In the genomic region with DNA sequence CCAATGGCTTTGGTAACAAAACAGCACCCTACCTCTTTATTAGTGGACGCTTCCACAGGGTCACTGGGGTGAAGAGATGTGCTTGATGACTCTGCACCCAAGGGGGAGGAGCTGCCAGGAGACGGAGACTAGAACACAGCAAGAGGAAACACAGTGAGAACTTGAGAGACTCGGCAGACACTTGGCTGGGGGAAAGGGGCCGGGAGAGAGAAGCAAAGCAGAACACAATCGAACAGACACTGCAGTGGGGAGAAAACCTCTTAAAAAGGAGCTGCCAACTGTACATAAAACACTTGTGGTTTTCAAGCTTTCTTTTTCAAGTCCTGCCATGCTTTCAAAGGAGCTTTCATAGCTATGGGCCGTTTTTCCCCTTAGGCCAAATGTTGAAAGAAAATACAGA, we compare ENCODE assay signal across 19 cellular contexts.
DNase-seq lines count a peak whose midpoint lies in the region; ATAC-seq and TF ChIP-seq lines count a peak whose summit lies in the region.
"Had no signal": no experiment of that assay in that cellular context is flagged by ENCODE, and none has a peak within 500 bp of the region (broad histone marks: within the 10 kb centered on the region; RNA-seq: fewer than 3 reads in every experiment).

No MANE protein-coding gene starts in this region.

- H3K4me3 ChIP-seq in GM23338 = no peak overlapping the region
- H3K4me3 ChIP-seq in psoas muscle = no peak overlapping the region
- H3K4me3 ChIP-seq: pancreas, SJSA1, skin epidermis, stomach, uterus had no signal

- DNase-seq in stimulated activated CD4-positive, alpha-beta T cell treated with anti-CD3 and anti-CD28 coated beads, Interleukin-4, amount 100 ng/mL, for 24 hours = peak; percentile 5
- no peak for DNase-seq in stimulated activated CD4-positive, alpha-beta T cell treated with anti-CD3 and anti-CD28 coated beads, Interleukin-15, amount 100 ng/mL, for 24 hours
- DNase-seq in RPMI7951 (ENCODE audit: low read depth) (peak; percentile 3), GM23338 (ENCODE audit: low spot score) (no peak), psoas muscle (no peak), CD14-positive monocyte (ENCODE audit: low spot score) (no peak), NCI-H1105 (lab: John Stamatoyannopoulos, UW) (no peak)
- peak in 2 of 3 experiments; percentile 4 to 27 for DNase-seq in effector memory CD8-positive, alpha-beta T cell
- DNase-seq: activated CD8-positive, alpha-beta memory T cell treated with anti-CD3 and anti-CD28 coated beads, Interleukin-2, amount 50 U/mL, for 48 hours; amygdala; EL; NCI-H1048; NCI-H226; pancreas; stomach; uterus had no signal

- H3K4me1 ChIP-seq in GM23338 (ENCODE audit: insufficient read depth) (no peaks in the 10 kb centered on the region), psoas muscle (no peaks in the 10 kb centered on the region)
- H3K4me1 ChIP-seq: pancreas, SJSA1, uterus had no signal

- H3F3A ChIP-seq in GM23338 (replicated peaks; ENCODE audit: low read depth) = no peaks in the 10 kb centered on the region

- H3K4me1 Mint-ChIP-seq in effector memory CD8-positive, alpha-beta T cell (ENCODE audit: low read depth in 2 of 2) = peaks cover 0 to 17% of the 10 kb centered on the region in 2 donors
- H3K4me1 Mint-ChIP-seq in GM23338 (peaks cover 22% of the 10 kb centered on the region), CD14-positive monocyte (no peaks in the 10 kb centered on the region)
- H3K4me1 Mint-ChIP-seq: B cell had no signal

- peak overlapping the region in 1 of 2 donors; percentile 75 for H3K27ac Mint-ChIP-seq in effector memory CD8-positive, alpha-beta T cell
- H3K27ac Mint-ChIP-seq in GM23338 (no peak overlapping the region), CD14-positive monocyte (no peak overlapping the region)
- H3K27ac Mint-ChIP-seq: B cell had no signal

- H3K27me3 Mint-ChIP-seq in effector memory CD8-positive, alpha-beta T cell = peaks cover 9 to 22% of the 10 kb centered on the region in 2 donors
- H3K27me3 Mint-ChIP-seq in GM23338 (ENCODE audit: insufficient read depth, low read depth, poor library complexity) (peaks cover 10% of the 10 kb centered on the region), CD14-positive monocyte (ENCODE audit: low read depth in 3 of 3) (peaks cover 0 to 2% (median 0%) of the 10 kb centered on the region in 3 donors)

- ATAC-seq in effector memory CD8-positive, alpha-beta T cell (replicated peaks) = peak; percentile 75
- no peak for ATAC-seq in GM23338
- ATAC-seq in psoas muscle = no peak
- ATAC-seq: pancreas had no signal

- TF ChIP-seq CTCF in GM23338 (conservative IDR thresholded peaks at IDR 0.05; ENCODE audit: low read depth in 2 of 2) (no peak), psoas muscle (IDR thresholded peaks at IDR 0.05) (no peak), CD14-positive monocyte (IDR thresholded peaks at IDR 0.05) (no peak)

- no peak overlapping the region for H3K27ac ChIP-seq in GM23338 (ENCODE audit: low read depth)
- H3K27ac ChIP-seq in psoas muscle = no peak overlapping the region
- H3K27ac ChIP-seq: pancreas, SJSA1, skin epidermis, stomach, uterus had no signal

- intact Hi-C loops in psoas muscle (cut with DNase I) (no loop called here), CD14-positive monocyte (cut with micrococcal nuclease) (no loop called here)

- H3K9me3 Mint-ChIP-seq in effector memory CD8-positive, alpha-beta T cell = no peaks in the 10 kb centered on the region
- H3K9me3 Mint-ChIP-seq in GM23338 (peaks cover 10% of the 10 kb centered on the region; the same call in 2 of the 3 replicates), CD14-positive monocyte (peaks cover 0 to 3% (median 0%) of the 10 kb centered on the region in 7 donors)

- no peak overlapping the region for H2AFZ ChIP-seq in GM23338

- 70 to 79% (median 71%) methylated on average over 6 of the region's 6 CpGs for WGBS in psoas muscle, 3 donors

- H3K36me3 ChIP-seq in GM23338 (ENCODE audit: insufficient read depth) (no peaks in the 10 kb centered on the region), psoas muscle (ENCODE audit: insufficient read depth in 1 of 2, low read depth in 1 of 2) (no peaks in the 10 kb centered on the region)
- H3K36me3 ChIP-seq: pancreas, SJSA1, stomach, uterus had no signal

- H4K20me1 ChIP-seq in GM23338 (replicated peaks; ENCODE audit: insufficient read depth) = no peaks in the 10 kb centered on the region

- H3K4me2 ChIP-seq in GM23338 = no peak overlapping the region

- no peaks in the 10 kb centered on the region for H3K9me2 ChIP-seq in GM23338 (ENCODE audit: insufficient read depth)

- no peaks in the 10 kb centered on the region for H3K9me3 ChIP-seq in psoas muscle
- H3K9me3 ChIP-seq: pancreas, SJSA1, stomach, uterus had no signal

- peak overlapping the region in 1 of 2 donors; percentile 74 for H3K4me3 Mint-ChIP-seq in effector memory CD8-positive, alpha-beta T cell
- H3K4me3 Mint-ChIP-seq in GM23338 = no peak overlapping the region
- no peak overlapping the region for H3K4me3 Mint-ChIP-seq in CD14-positive monocyte
- H3K4me3 Mint-ChIP-seq: B cell had no signal

- no peaks in the 10 kb centered on the region for H3K79me2 ChIP-seq in GM23338 (replicated peaks; ENCODE audit: insufficient read depth)

- H3K36me3 Mint-ChIP-seq in effector memory CD8-positive, alpha-beta T cell (ENCODE audit: insufficient read depth) = no peaks in the 10 kb centered on the region
- H3K36me3 Mint-ChIP-seq in GM23338 (ENCODE audit: low read depth) = peaks cover 10% of the 10 kb centered on the region
- H3K36me3 Mint-ChIP-seq in CD14-positive monocyte = no peaks in the 10 kb centered on the region

- H3K27me3 ChIP-seq in GM23338 (ENCODE audit: insufficient read depth) (no peaks in the 10 kb centered on the region), psoas muscle (ENCODE audit: insufficient read depth in 3 of 3, low read length in 2 of 3) (no peaks in the 10 kb centered on the region)
- H3K27me3 ChIP-seq: pancreas, SJSA1, stomach, uterus had no signal

TF ChIP-seq in GM23338, 12 proteins besides CTCF, POLR2A, EP300 and RAD21 (continues in another document):
- no peak for TF ChIP-seq EZH2phosphoT487 (IDR thresholded peaks at IDR 0.05; ENCODE audit: unreplicated experiment)
- TF ChIP-seq JUNB (IDR thresholded peaks at IDR 0.05; ENCODE audit: unreplicated experiment) = no peak
- no peak for TF ChIP-seq CREB1 (CRISPR knock-in tag; IDR thresholded peaks at IDR 0.05; ENCODE audit: low read depth)
- TF ChIP-seq, protein P1, sequence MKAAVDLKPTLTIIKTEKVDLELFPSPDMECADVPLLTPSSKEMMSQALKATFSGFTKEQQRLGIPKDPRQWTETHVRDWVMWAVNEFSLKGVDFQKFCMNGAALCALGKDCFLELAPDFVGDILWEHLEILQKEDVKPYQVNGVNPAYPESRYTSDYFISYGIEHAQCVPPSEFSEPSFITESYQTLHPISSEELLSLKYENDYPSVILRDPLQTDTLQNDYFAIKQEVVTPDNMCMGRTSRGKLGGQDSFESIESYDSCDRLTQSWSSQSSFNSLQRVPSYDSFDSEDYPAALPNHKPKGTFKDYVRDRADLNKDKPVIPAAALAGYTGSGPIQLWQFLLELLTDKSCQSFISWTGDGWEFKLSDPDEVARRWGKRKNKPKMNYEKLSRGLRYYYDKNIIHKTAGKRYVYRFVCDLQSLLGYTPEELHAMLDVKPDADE (IDR thresholded peaks at IDR 0.05) = no peak
- no peak for TF ChIP-seq ZNF114 (CRISPR knock-in tag; IDR thresholded peaks at IDR 0.05)
- no peak for TF ChIP-seq NANOG (IDR thresholded peaks at IDR 0.05; ENCODE audit: borderline replicate concordance)
- no peak for TF ChIP-seq STAT1 (IDR thresholded peaks at IDR 0.05; ENCODE audit: unreplicated experiment)
- TF ChIP-seq ZNF331 (CRISPR knock-in tag; IDR thresholded peaks at IDR 0.05; ENCODE audit: low read depth) = no peak

Comparison
In these comparisons a context has a peak if more than half of its experiments do, and no peak if none do; other contexts are left out.
1. DNase-seq: peak in stimulated activated CD4-positive, alpha-beta T cell treated with anti-CD3 and anti-CD28 coated beads, Interleukin-4, amount 100 ng/mL, for 24 hours (single experiment), RPMI7951 (single experiment) and effector memory CD8-positive, alpha-beta T cell (2 of 3); none in stimulated activated CD4-positive, alpha-beta T cell treated with anti-CD3 and anti-CD28 coated beads, Interleukin-15, amount 100 ng/mL, for 24 hours (single experiment), GM23338 (single experiment), psoas muscle (0 of 2), CD14-positive monocyte (single experiment) and NCI-H1105 (single experiment).